Comparison of ENCODE assay signal across 15 cellular contexts in the genomic region with DNA sequence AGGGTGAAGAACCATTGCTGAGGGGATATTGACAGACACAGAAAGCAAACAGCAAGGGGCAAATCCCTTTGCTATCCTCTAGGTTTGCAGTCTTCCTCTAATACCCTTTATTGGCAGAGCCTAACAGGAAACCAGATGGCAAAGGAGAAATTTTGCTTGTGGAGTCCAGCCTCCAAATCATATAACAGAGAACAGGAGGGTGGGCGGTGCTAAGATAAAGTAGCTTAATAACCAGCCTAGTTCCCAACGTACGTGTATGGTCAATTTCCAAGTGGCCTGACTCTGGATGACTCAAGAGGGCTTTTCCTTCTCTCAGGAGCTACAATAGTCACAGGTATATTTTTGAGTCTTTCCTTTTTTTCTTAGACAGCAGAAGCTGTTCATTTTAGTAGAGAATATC.
"Had no signal": no experiment of that assay in that cellular context is flagged by ENCODE, and none has a peak within 500 bp of the region (broad histone marks: within the 10 kb centered on the region; RNA-seq: fewer than 3 reads in every experiment).

No MANE protein-coding gene starts in this region.

- H3K27me3 Mint-ChIP-seq: stimulated activated naive CD8-positive, alpha-beta T cell treated with anti-CD3 and anti-CD28 coated beads, Interleukin-15, Interleukin-2, amounts not matched to agents 100 ng/mL and 50 ng/mL, for 24 hours had no signal

- H3K27ac ChIP-seq: neutrophil, prostate gland, right lobe of liver had no signal

- H3K36me3 ChIP-seq: neutrophil, prostate gland, right lobe of liver, thoracic aorta had no signal

- H3K9me3 ChIP-seq: neutrophil, prostate gland, right lobe of liver, thoracic aorta had no signal

- H3K27ac Mint-ChIP-seq: activated T-helper 2 cell treated with anti-CD3 and anti-CD28 coated beads, Interferon-gamma antibody, Interleukin-2, Interleukin-4, amounts not matched to agents 10 μg/mL and 5 μg/mL and 100 μg/mL, durations not matched to agents 14 hours and 24 hours and 36 hours; stimulated activated naive CD8-positive, alpha-beta T cell treated with anti-CD3 and anti-CD28 coated beads, Interleukin-15, Interleukin-2, amounts not matched to agents 100 ng/mL and 50 ng/mL, for 24 hours had no signal

- H3K36me3 Mint-ChIP-seq: naive thymus-derived CD8-positive, alpha-beta T cell had no signal

- H3K4me3 ChIP-seq: lung, prostate gland, right lobe of liver, thoracic aorta had no signal

- H3K4me3 Mint-ChIP-seq: naive thymus-derived CD8-positive, alpha-beta T cell; stimulated activated naive CD8-positive, alpha-beta T cell treated with anti-CD3 and anti-CD28 coated beads, Interleukin-15, Interleukin-2, amounts not matched to agents 100 ng/mL and 50 ng/mL, for 24 hours had no signal

- H3K4me1 ChIP-seq: right lobe of liver had no signal

- DNase-seq: activated CD4-positive, alpha-beta T cell treated with anti-CD3 and anti-CD28 coated beads, Interleukin-2, amount 50 U/mL, for 1 hour; activated naive CD4-positive, alpha-beta T cell treated with anti-CD3 and anti-CD28 coated beads, Interleukin-2, amount 50 U/mL, for 16 hours; activated T-cell treated with anti-CD3 and anti-CD28 coated beads for 4 hours; central memory CD4-positive, alpha-beta T cell; hypothalamus; naive thymus-derived CD8-positive, alpha-beta T cell; right lobe of liver; stimulated activated CD4-positive, alpha-beta T cell treated with anti-CD3 and anti-CD28 coated beads, Interleukin-12 subunit alpha, Interleukin-12 subunit beta, amount 100 ng/mL, for 4 hours; T-helper 2 cell had no signal

- H3K9me3 Mint-ChIP-seq: activated T-helper 2 cell treated with anti-CD3 and anti-CD28 coated beads, Interferon-gamma antibody, Interleukin-2, Interleukin-4, amounts not matched to agents 10 μg/mL and 5 μg/mL and 100 μg/mL, durations not matched to agents 14 hours and 24 hours and 36 hours; naive thymus-derived CD8-positive, alpha-beta T cell; stimulated activated naive CD8-positive, alpha-beta T cell treated with anti-CD3 and anti-CD28 coated beads, Interleukin-15, Interleukin-2, amounts not matched to agents 100 ng/mL and 50 ng/mL, for 24 hours had no signal

- H3K27me3 ChIP-seq: neutrophil, right lobe of liver had no signal

- ATAC-seq: naive thymus-derived CD8-positive, alpha-beta T cell; right lobe of liver had no signal
